In the genomic region with DNA sequence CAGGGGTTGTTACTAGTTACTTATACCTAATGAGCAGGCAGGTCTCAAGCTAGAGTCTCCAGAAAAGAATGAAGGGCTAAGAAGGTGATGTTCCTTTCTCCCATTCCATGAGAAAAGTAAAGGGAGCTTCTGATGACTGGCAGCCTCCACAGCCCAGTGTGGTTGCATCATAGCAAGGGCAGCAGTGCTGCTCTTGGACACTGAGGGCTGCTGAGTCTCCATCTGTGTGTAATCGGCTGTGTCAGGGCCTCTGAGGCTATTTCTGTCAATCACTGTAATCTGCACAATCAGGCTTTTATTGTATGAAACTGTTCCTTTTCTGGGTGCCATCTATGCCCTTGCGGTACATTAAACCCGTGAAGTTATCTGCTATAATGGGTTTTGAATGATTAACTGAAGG, we compare ENCODE assay signal across 22 cellular contexts.
DNase-seq lines count a peak whose midpoint lies in the region; ATAC-seq, FAIRE-seq and TF ChIP-seq lines count a peak whose summit lies in the region.
"Had no signal": no experiment of that assay in that cellular context is flagged by ENCODE, and none has a peak within 500 bp of the region (broad histone marks: within the 10 kb centered on the region; RNA-seq: fewer than 3 reads in every experiment).

No MANE protein-coding gene starts in this region.

- 27% methylated on average over 3 of the region's 3 CpGs for WGBS in HepG2 (ENCODE audit: low lambda C conversion rate)
- 68% methylated on average over 3 of the region's 3 CpGs for WGBS in right lobe of liver (ENCODE audit: insufficient coverage, low coverage, low lambda C conversion rate, missing lambda C conversion rate)

- H3K9me3 ChIP-seq in HepG2 (ENCODE audit: low read length): no peaks in the 10 kb centered on the region
- H3K9me3 ChIP-seq in right lobe of liver: no peaks in the 10 kb centered on the region
- H3K9me3 ChIP-seq: Caco-2, SJCRH30 had no signal

- peaks cover 0 to 10% of the 10 kb centered on the region in 2 experiments; a peak in 3 of 5 replicates for H3K27me3 ChIP-seq in HepG2 (ENCODE audit: control insufficient read depth in 1 of 2, insufficient read depth in 2 of 2, low read length in 2 of 2)
- H3K27me3 ChIP-seq in right lobe of liver: no peaks in the 10 kb centered on the region
- H3K27me3 ChIP-seq: SJCRH30 had no signal

- TF ChIP-seq EP300 in HepG2 (IDR thresholded peaks at IDR 0.05; ENCODE audit: low read depth in 2 of 2, low read length in 2 of 2) (no peak), HepG2 (CRISPR knock-in tag; IDR thresholded peaks at IDR 0.05; ENCODE audit: borderline replicate concordance) (no peak)

- in situ Hi-C loops in HepG2 (cut with HindIII; ENCODE audit: extremely low pct_ligation_motif_present, low pct_unique_long_range_greater_than_20kb): no loop called here

- no peak overlapping the region for H3K4me2 ChIP-seq in HepG2 (ENCODE audit: low read depth, low read length)

- DNase-seq in HepG2 (ENCODE audit: low spot score) (no peak), right lobe of liver (no peak), cerebellum (ENCODE audit: low spot score) (peak; percentile 57), myocyte (ENCODE audit: low read depth) (peak; percentile 2), islet precursor cell (no peak), HT-29 (ENCODE audit: low spot score) (no peak), DMS153 (lab: John Stamatoyannopoulos, UW) (no peak)
- no peak for DNase-seq in stimulated activated naive CD4-positive, alpha-beta T cell (lab: John Stamatoyannopoulos, UW)
- DNase-seq: Caco-2; CD4-positive, alpha-beta T cell; EL; GM23248; HCEC 1CT; NCI-H1092 treated with DMSO at 0.1 percent for 48 hours; NCI-H2081; NCI-H2171 treated with DMSO at 0.1 percent for 48 hours; NCI-H748 treated with DMSO at 0.1 percent for 48 hours; PC-3; SJCRH30 had no signal

- no peak overlapping the region for H3K4me3 ChIP-seq in HepG2 (replicated peaks in 1 of 3; ENCODE audit: insufficient read depth in 1 of 3, low read depth in 2 of 3, low read length in 3 of 3)
- H3K4me3 ChIP-seq in right lobe of liver: no peak overlapping the region
- H3K4me3 ChIP-seq: GM23248, SJCRH30 had no signal

- no peak overlapping the region for H3K27ac ChIP-seq in HepG2 (ENCODE audit: extremely low read length, insufficient read depth, low read length)
- H3K27ac ChIP-seq in right lobe of liver: no peak overlapping the region
- H3K27ac ChIP-seq: GM23248, RWPE1, SJCRH30 had no signal

- BruUV-seq in HepG2 (replicated peaks; lab: Mats Ljungman, UMichigan): no TSS peak

- no peaks in the 10 kb centered on the region for H3K4me1 ChIP-seq in HepG2 (ENCODE audit: insufficient read depth, low read length)
- no peaks in the 10 kb centered on the region for H3K4me1 ChIP-seq in right lobe of liver
- H3K4me1 ChIP-seq: Caco-2 had no signal

- intact Hi-C loops in HepG2 (cut with micrococcal nuclease; ENCODE audit: unreplicated experiment) (no loop called here), right lobe of liver (cut with DNase I) (no loop called here)

- TF ChIP-seq CTCF in HepG2 (CRISPR knock-in tag; IDR thresholded peaks at IDR 0.05): no peak
- TF ChIP-seq CTCF in right lobe of liver (IDR thresholded peaks at IDR 0.05): no peak

- no peaks in the 10 kb centered on the region for H3K79me2 ChIP-seq in HepG2 (ENCODE audit: insufficient read depth, low read length)

- TF ChIP-seq POLR2A in HepG2 (IDR thresholded peaks at IDR 0.05; ENCODE audit: insufficient read depth in 1 of 2, low read depth in 2 of 2, low read length in 2 of 2): no peak
- TF ChIP-seq POLR2A in right lobe of liver (IDR thresholded peaks at IDR 0.05): no peak

- ATAC-seq in HepG2 (peak; percentile 56), right lobe of liver (no peak)
- ATAC-seq: PC-3 had no signal

- TF ChIP-seq RAD21 in HepG2 (CRISPR knock-in tag; IDR thresholded peaks at IDR 0.05): no peak

- CTCF ChIA-PET in HepG2 (lab: Yijun Ruan, JAX; ENCODE audit: low intra/inter-chr PET ratio, low total read pairs): no interaction called here

- H2AFZ ChIP-seq in HepG2 (ENCODE audit: low read length): no peak overlapping the region
- H2AFZ ChIP-seq: GM23248 had no signal

- H4K20me1 ChIP-seq in HepG2 (ENCODE audit: insufficient read depth, low read length): no peaks in the 10 kb centered on the region

- H3K36me3 ChIP-seq in HepG2 (replicated peaks in 1 of 2; ENCODE audit: control insufficient read depth in 1 of 2, insufficient read depth in 2 of 2, low read length in 2 of 2) (no peaks in the 10 kb centered on the region), right lobe of liver (no peaks in the 10 kb centered on the region)
- H3K36me3 ChIP-seq: SJCRH30 had no signal

- POLR2A ChIA-PET in HepG2 (lab: Yijun Ruan, JAX): no interaction called here

- FAIRE-seq in HepG2 (lab: Jason Lieb, UNC): no peak
- FAIRE-seq: A204.1, GM12891 had no signal

- no peak overlapping the region for H3K9ac ChIP-seq in HepG2 (ENCODE audit: insufficient read depth, low read depth, low read length)
- H3K9ac ChIP-seq: GM23248 had no signal

TF ChIP-seq in HepG2, 621 proteins besides CTCF, POLR2A, EP300 and RAD21:
- TF ChIP-seq, protein P1, sequence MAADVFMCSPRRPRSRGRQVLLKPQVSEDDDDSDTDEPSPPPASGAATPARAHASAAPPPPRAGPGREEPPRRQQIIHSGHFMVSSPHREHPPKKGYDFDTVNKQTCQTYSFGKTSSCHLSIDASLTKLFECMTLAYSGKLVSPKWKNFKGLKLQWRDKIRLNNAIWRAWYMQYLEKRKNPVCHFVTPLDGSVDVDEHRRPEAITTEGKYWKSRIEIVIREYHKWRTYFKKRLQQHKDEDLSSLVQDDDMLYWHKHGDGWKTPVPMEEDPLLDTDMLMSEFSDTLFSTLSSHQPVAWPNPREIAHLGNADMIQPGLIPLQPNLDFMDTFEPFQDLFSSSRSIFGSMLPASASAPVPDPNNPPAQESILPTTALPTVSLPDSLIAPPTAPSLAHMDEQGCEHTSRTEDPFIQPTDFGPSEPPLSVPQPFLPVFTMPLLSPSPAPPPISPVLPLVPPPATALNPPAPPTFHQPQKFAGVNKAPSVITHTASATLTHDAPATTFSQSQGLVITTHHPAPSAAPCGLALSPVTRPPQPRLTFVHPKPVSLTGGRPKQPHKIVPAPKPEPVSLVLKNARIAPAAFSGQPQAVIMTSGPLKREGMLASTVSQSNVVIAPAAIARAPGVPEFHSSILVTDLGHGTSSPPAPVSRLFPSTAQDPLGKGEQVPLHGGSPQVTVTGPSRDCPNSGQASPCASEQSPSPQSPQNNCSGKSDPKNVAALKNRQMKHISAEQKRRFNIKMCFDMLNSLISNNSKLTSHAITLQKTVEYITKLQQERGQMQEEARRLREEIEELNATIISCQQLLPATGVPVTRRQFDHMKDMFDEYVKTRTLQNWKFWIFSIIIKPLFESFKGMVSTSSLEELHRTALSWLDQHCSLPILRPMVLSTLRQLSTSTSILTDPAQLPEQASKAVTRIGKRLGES (CRISPR knock-in tag; IDR thresholded peaks at IDR 0.05; ENCODE audit: borderline replicate concordance): no peak
- TF ChIP-seq CEBPB (IDR thresholded peaks at IDR 0.05; ENCODE audit: borderline replicate concordance, low read depth, low read length) (peak; percentile 77), ZFP37 (CRISPR knock-in tag; IDR thresholded peaks at IDR 0.05; ENCODE audit: borderline replicate concordance) (no peak), CEBPG (CRISPR knock-in tag; IDR thresholded peaks at IDR 0.05) (peak; percentile 31; the same call in 1 of the 2 replicates)

Comparison
In these comparisons a context has a peak if more than half of its experiments do, and no peak if none do; other contexts are left out.
1. DNase-seq: peak in cerebellum (single experiment) and myocyte (single experiment); none in HepG2 (single experiment), right lobe of liver (0 of 3), stimulated activated naive CD4-positive, alpha-beta T cell (0 of 6), islet precursor cell (single experiment), HT-29 (single experiment) and DMS153 (single experiment).